8 cellular contexts compared by ENCODE assay signal in genomic region chr2:171210864-171211431, GRCh38. TPM values are rescaled to one million over a fixed set of nuclear protein-coding genes. Genes with fewer than 3 reads are reported as not detected.
A peak's percentile ranks its signal among the peaks of the same experiment; 100 is the strongest.
DNase-seq lines count a peak whose midpoint lies in the region; ATAC-seq and TF ChIP-seq lines count a peak whose summit lies in the region.

No MANE protein-coding gene starts in this region.

- no peaks in the 10 kb centered on the region for H3K36me3 Mint-ChIP-seq in activated naive CD8-positive, alpha-beta T cell
- no peaks in the 10 kb centered on the region for H3K36me3 Mint-ChIP-seq in mesothelial cell of epicardium
- no peaks in the 10 kb centered on the region for H3K36me3 Mint-ChIP-seq in endothelial cell (ENCODE audit: low read depth, unreplicated experiment)

- H3K4me3 Mint-ChIP-seq in activated naive CD8-positive, alpha-beta T cell: peak overlapping the region; percentile 80
- H3K4me3 Mint-ChIP-seq in mesothelial cell of epicardium (no peak overlapping the region), endothelial cell (ENCODE audit: unreplicated experiment) (no peak overlapping the region)

- ATAC-seq in GM21825 (IDR thresholded peaks at IDR 0.05; ENCODE audit: unreplicated experiment) (peak; percentile 76), esophagus mucosa (no peak)

- H3K4me3 ChIP-seq in GM08714 (ENCODE audit: low read length): peak overlapping the region; percentile 47; the same call in 1 of the 2 replicates

- no peaks in the 10 kb centered on the region for H3K27me3 Mint-ChIP-seq in activated naive CD8-positive, alpha-beta T cell
- H3K27me3 Mint-ChIP-seq in mesothelial cell of epicardium (ENCODE audit: low read depth) (no peaks in the 10 kb centered on the region), endothelial cell (ENCODE audit: unreplicated experiment) (no peaks in the 10 kb centered on the region)

- no peaks in the 10 kb centered on the region for H3K9me3 Mint-ChIP-seq in activated naive CD8-positive, alpha-beta T cell (ENCODE audit: low read depth)
- H3K9me3 Mint-ChIP-seq in mesothelial cell of epicardium (peaks cover 10% of the 10 kb centered on the region), endothelial cell (ENCODE audit: unreplicated experiment) (no peaks in the 10 kb centered on the region)

- H3K27ac Mint-ChIP-seq in activated naive CD8-positive, alpha-beta T cell: peak overlapping the region; percentile 82
- H3K27ac Mint-ChIP-seq in mesothelial cell of epicardium: no peak overlapping the region
- no peak overlapping the region for H3K27ac Mint-ChIP-seq in endothelial cell (ENCODE audit: unreplicated experiment)

- DNase-seq in NOMO-1 treated with DMSO at 0.1 percent for 48 hours (lab: John Stamatoyannopoulos, UW; ENCODE audit: unreplicated experiment): peak; percentile 75
- no peak for DNase-seq in NCI-H2227 (lab: John Stamatoyannopoulos, UW; ENCODE audit: unreplicated experiment)
- no peak for DNase-seq in mesothelial cell of epicardium (ENCODE audit: low spot score in 2 of 2, unreplicated experiment in 2 of 2)
- DNase-seq in endothelial cell (ENCODE audit: low spot score): no peak

- TF ChIP-seq CTCF in mesothelial cell of epicardium (IDR thresholded peaks at IDR 0.05; ENCODE audit: unreplicated experiment) (no peak), endothelial cell (IDR thresholded peaks at IDR 0.05; ENCODE audit: unreplicated experiment) (no peak)

- peaks cover 23% of the 10 kb centered on the region for H3K4me1 Mint-ChIP-seq in activated naive CD8-positive, alpha-beta T cell (ENCODE audit: low read depth)
- peaks cover 26% of the 10 kb centered on the region for H3K4me1 Mint-ChIP-seq in mesothelial cell of epicardium
- no peaks in the 10 kb centered on the region for H3K4me1 Mint-ChIP-seq in endothelial cell (ENCODE audit: unreplicated experiment)

RNA-seq across cellular contexts. Expression of gene TLK1, which starts 50.3 kb away (rescaled TPM):
- total RNA-seq in esophagus mucosa (28.9 TPM), mesothelial cell of epicardium (72.0 to 74.5 TPM (median 74.5 TPM) in 3 replicates), endothelial cell (ENCODE audit: unreplicated experiment) (61.1 TPM)
